ENCODE assay signal across 23 cellular contexts in genomic region chr22:20240900-20241299, GRCh38. TPM values are rescaled to one million over a fixed set of nuclear protein-coding genes. Genes with fewer than 3 reads are reported as not detected.
DNase-seq lines count a peak whose midpoint lies in the region; ATAC-seq and TF ChIP-seq lines count a peak whose summit lies in the region.
"Had no signal": no experiment of that assay in that cellular context is flagged by ENCODE, and none has a peak within 500 bp of the region (broad histone marks: within the 10 kb centered on the region; RNA-seq: fewer than 3 reads in every experiment).

No MANE protein-coding gene starts in this region.

- H3K4me1 Mint-ChIP-seq in activated CD4-positive, alpha-beta T cell treated with anti-CD3 and anti-CD28 coated beads, Interleukin-2, amount 10 ng/mL, durations not matched to agents 7 days and 5 days = peaks cover 53% of the 10 kb centered on the region
- H3K4me1 Mint-ChIP-seq in activated CD4-positive, alpha-beta T cell treated with anti-CD3 and anti-CD28 coated beads, Interleukin-2, amount 10 ng/mL, durations not matched to agents 24 days and 14 days = peaks cover 24% of the 10 kb centered on the region
- H3K4me1 Mint-ChIP-seq in T-cell = peaks cover 43 to 67% (median 55%) of the 10 kb centered on the region in 3 donors

- TF ChIP-seq CTCF in spleen (IDR thresholded peaks at IDR 0.05 in 8 of 11, conservative IDR thresholded peaks at IDR 0.05 in 3 of 11) = no peak

- ATAC-seq in T-cell (replicated peaks in 1 of 4) = no peak
- ATAC-seq in GM21825 (IDR thresholded peaks at IDR 0.05; ENCODE audit: unreplicated experiment) = no peak
- ATAC-seq: left cardiac atrium, PC-3, upper lobe of right lung had no signal

- no peaks in the 10 kb centered on the region for H3K36me3 Mint-ChIP-seq in activated CD4-positive, alpha-beta T cell treated with anti-CD3 and anti-CD28 coated beads, Interleukin-2, amount 10 ng/mL, durations not matched to agents 7 days and 5 days (ENCODE audit: low read depth)
- no peaks in the 10 kb centered on the region for H3K36me3 Mint-ChIP-seq in activated CD4-positive, alpha-beta T cell treated with anti-CD3 and anti-CD28 coated beads, Interleukin-2, amount 10 ng/mL, durations not matched to agents 24 days and 14 days (ENCODE audit: low read depth)
- H3K36me3 Mint-ChIP-seq in T-cell = no peaks in the 10 kb centered on the region

- WGBS in spleen, 5 donors = 71 to 86% (median 84%) methylated on average over 6 to 8 of the region's 8 CpGs; no CpG with 5 or more reads in 1 of the 5 donors

- H3K27ac ChIP-seq in spleen = peak overlapping the region in 5 of 8 donors; percentile 65 to 86 (median 81)
- H3K27ac ChIP-seq: cardiac muscle cell, upper lobe of right lung had no signal

- no peak overlapping the region for H3K4me3 ChIP-seq in iPS-15b (ENCODE audit: low read depth, low read length)
- no peak overlapping the region for H3K4me3 ChIP-seq in spleen
- H3K4me3 ChIP-seq: cardiac muscle cell, stomach, upper lobe of right lung had no signal

- peak overlapping the region; percentile 19 for H3K27ac Mint-ChIP-seq in activated CD4-positive, alpha-beta T cell treated with anti-CD3 and anti-CD28 coated beads, Interleukin-2, amount 10 ng/mL, durations not matched to agents 7 days and 5 days
- no peak overlapping the region for H3K27ac Mint-ChIP-seq in activated CD4-positive, alpha-beta T cell treated with anti-CD3 and anti-CD28 coated beads, Interleukin-2, amount 10 ng/mL, durations not matched to agents 24 days and 14 days
- H3K27ac Mint-ChIP-seq in T-cell = peak overlapping the region; percentile 76 to 77
- H3K27ac Mint-ChIP-seq: B cell had no signal

- DNase-seq in activated CD4-positive, alpha-beta T cell treated with anti-CD3 and anti-CD28 coated beads, Interleukin-2, amount 10 ng/mL, durations not matched to agents 7 days and 5 days = no peak
- DNase-seq in activated CD4-positive, alpha-beta T cell treated with anti-CD3 and anti-CD28 coated beads, Interleukin-2, amount 10 ng/mL, durations not matched to agents 24 days and 14 days = no peak
- no peak for DNase-seq in T-cell
- DNase-seq in spleen = no peak
- DNase-seq in NOMO-1 treated with dmso at 0.1 percent for 144 hours (lab: John Stamatoyannopoulos, UW; ENCODE audit: unreplicated experiment) = no peak
- no peak for DNase-seq in activated CD4-positive, CD25-positive, alpha-beta regulatory T cell (lab: John Stamatoyannopoulos, UW)
- DNase-seq: activated CD4-positive, alpha-beta T cell treated with anti-CD3 and anti-CD28 coated beads, Interleukin-2, amount 50 U/mL, for 48 hours; activated effector memory CD4-positive, alpha-beta T cell treated with Interleukin-2 at 50 U/mL for 16 hours; amniotic stem cell; EL; foreskin melanocyte; left cardiac atrium; NCI-H187 treated with DMSO at 0.1 percent for 48 hours; NCI-H748 treated with DMSO at 0.1 percent for 48 hours; PC-3; SHP77 treated with DMSO at 0.1 percent for 48 hours; stimulated activated CD4-positive, alpha-beta T cell treated with anti-CD3 and anti-CD28 coated beads, Interleukin-4, amount 100 ng/mL, for 24 hours; stomach; upper lobe of right lung had no signal

- no peak for TF ChIP-seq POLR2A in spleen (IDR thresholded peaks at IDR 0.05)

- intact Hi-C loops in activated CD4-positive, alpha-beta T cell treated with anti-CD3 and anti-CD28 coated beads, Interleukin-2, amount 10 ng/mL, durations not matched to agents 24 days and 14 days (cut with micrococcal nuclease) = no loop called here
- intact Hi-C loops in spleen (cut with DNase I; ENCODE audit: low total_unique reads) = no loop called here

- H3K9me3 ChIP-seq in iPS-15b (ENCODE audit: control insufficient read depth, insufficient read depth, low read length) (no peaks in the 10 kb centered on the region), spleen (no peaks in the 10 kb centered on the region)
- H3K9me3 ChIP-seq: stomach, upper lobe of right lung had no signal

- peaks cover 12% of the 10 kb centered on the region for H3K36me3 ChIP-seq in iPS-15b (ENCODE audit: control insufficient read depth, insufficient read depth, low read length)
- peaks cover 0 to 13% (median 0%) of the 10 kb centered on the region in 6 donors for H3K36me3 ChIP-seq in spleen
- H3K36me3 ChIP-seq: cardiac muscle cell, stomach, upper lobe of right lung had no signal

- CTCF ChIA-PET in activated CD4-positive, alpha-beta T cell treated with anti-CD3 and anti-CD28 coated beads, Interleukin-2, amount 10 ng/mL, durations not matched to agents 7 days and 5 days (lab: Charles Lee) = interaction anchor here (1.6 kb wide), 1 partner anchor 18 kb away, joined by 4 read pairs; no protein-coding TSS in a partner anchor
- CTCF ChIA-PET in T-cell (lab: Charles Lee) = no interaction called here

- H3K4me1 ChIP-seq in iPS-15b (ENCODE audit: control insufficient read depth, insufficient read depth, low read length) = peaks cover 3% of the 10 kb centered on the region
- peaks cover 61 to 100% (median 82%) of the 10 kb centered on the region in 6 donors for H3K4me1 ChIP-seq in spleen

- peak overlapping the region; percentile 24 for H3K9ac ChIP-seq in iPS-15b (ENCODE audit: low read depth, low read length)

- no peak overlapping the region for H3K4me3 Mint-ChIP-seq in activated CD4-positive, alpha-beta T cell treated with anti-CD3 and anti-CD28 coated beads, Interleukin-2, amount 10 ng/mL, durations not matched to agents 7 days and 5 days
- H3K4me3 Mint-ChIP-seq in activated CD4-positive, alpha-beta T cell treated with anti-CD3 and anti-CD28 coated beads, Interleukin-2, amount 10 ng/mL, durations not matched to agents 24 days and 14 days = no peak overlapping the region
- H3K4me3 Mint-ChIP-seq in T-cell = peak overlapping the region in 1 of 3 donors; percentile 32
- H3K4me3 Mint-ChIP-seq: B cell had no signal

- no peaks in the 10 kb centered on the region for H3K27me3 Mint-ChIP-seq in activated CD4-positive, alpha-beta T cell treated with anti-CD3 and anti-CD28 coated beads, Interleukin-2, amount 10 ng/mL, durations not matched to agents 7 days and 5 days
- no peaks in the 10 kb centered on the region for H3K27me3 Mint-ChIP-seq in activated CD4-positive, alpha-beta T cell treated with anti-CD3 and anti-CD28 coated beads, Interleukin-2, amount 10 ng/mL, durations not matched to agents 24 days and 14 days
- H3K27me3 Mint-ChIP-seq in T-cell = no peaks in the 10 kb centered on the region
- H3K27me3 Mint-ChIP-seq: B cell had no signal

- H3K9me3 Mint-ChIP-seq in activated CD4-positive, alpha-beta T cell treated with anti-CD3 and anti-CD28 coated beads, Interleukin-2, amount 10 ng/mL, durations not matched to agents 7 days and 5 days = no peaks in the 10 kb centered on the region
- H3K9me3 Mint-ChIP-seq in activated CD4-positive, alpha-beta T cell treated with anti-CD3 and anti-CD28 coated beads, Interleukin-2, amount 10 ng/mL, durations not matched to agents 24 days and 14 days = no peaks in the 10 kb centered on the region
- H3K9me3 Mint-ChIP-seq in T-cell = no peaks in the 10 kb centered on the region

- POLR2A ChIA-PET in activated CD4-positive, alpha-beta T cell treated with anti-CD3 and anti-CD28 coated beads, Interleukin-2, amount 10 ng/mL, durations not matched to agents 7 days and 5 days (lab: Charles Lee) = no interaction called here
- POLR2A ChIA-PET in T-cell (lab: Charles Lee) = no interaction called here

- no peaks in the 10 kb centered on the region for H3K27me3 ChIP-seq in iPS-15b (ENCODE audit: control insufficient read depth, insufficient read depth, low read length)
- no peaks in the 10 kb centered on the region for H3K27me3 ChIP-seq in spleen (replicated peaks in 1 of 7)
- H3K27me3 ChIP-seq: cardiac muscle cell, stomach, upper lobe of right lung had no signal

RNA-seq across cellular contexts. Expression of gene RTN4R, which starts 27.2 kb away (rescaled TPM):
- 1 to 10 TPM; 3.1 to 4.0 TPM for total RNA-seq in activated CD4-positive, alpha-beta T cell treated with anti-CD3 and anti-CD28 coated beads, Interleukin-2, amount 10 ng/mL, durations not matched to agents 7 days and 5 days
- 1.6 and 1.7 TPM in 2 replicates for total RNA-seq in activated CD4-positive, alpha-beta T cell treated with anti-CD3 and anti-CD28 coated beads, Interleukin-2, amount 10 ng/mL, durations not matched to agents 24 days and 14 days
- total RNA-seq in T-cell = 1 to 10 TPM in 3 of 5 donors, under 1 TPM in 2; 0.33 to 4.1 (median 2.5) TPM
- total RNA-seq in spleen = 10 to 100 TPM in 2 of 7 donors, 1 to 10 TPM in 5; 4.5 to 11.8 (median 7.0) TPM
- polyA plus RNA-seq in spleen = 1 to 10 TPM; 1.5 to 6.5 (median 2.8) TPM
